ENCODE assay signal across 26 cellular contexts in genomic region chr2:210686401-210686800, GRCh38.
"Had no signal": no experiment of that assay in that cellular context is flagged by ENCODE, and none has a peak within 500 bp of the region (broad histone marks: within the 10 kb centered on the region; RNA-seq: fewer than 3 reads in every experiment).

No MANE protein-coding gene starts in this region.

- H3K9ac ChIP-seq: neural progenitor cell, parathyroid adenoma had no signal

- ATAC-seq: natural killer cell treated with Interleukin-12 subunit alpha and Interleukin-12 subunit beta and Interleukin-15 and Interleukin-18, amount 100 ng/mL, for 72 hours; psoas muscle; right cardiac atrium; stimulated activated effector memory CD8-positive, alpha-beta T cell treated with anti-CD3 and anti-CD28 coated beads, Interleukin-12 subunit alpha, Interleukin-12 subunit beta, amount 100 ng/mL, for 72 hours; stimulated activated naive B cell treated with anti-CD40 and anti-IgM and Interleukin-4, amounts not matched to agents 10 μg/mL and 1 μg/mL and 100 μg/mL, for 72 hours had no signal

- H2AFZ ChIP-seq: neural progenitor cell, parathyroid adenoma had no signal

- FAIRE-seq: urothelium cell line had no signal

- H3K27me3 ChIP-seq: neural progenitor cell, ovary, right lobe of liver, sigmoid colon, stomach, thyroid gland, tibial nerve, upper lobe of left lung, vagina had no signal

- H3K4me1 ChIP-seq: neural progenitor cell, parathyroid adenoma, psoas muscle, right lobe of liver, sigmoid colon, stomach, thyroid gland, tibial nerve, upper lobe of left lung, vagina had no signal

- H3K27ac ChIP-seq: neural progenitor cell, ovary, parathyroid adenoma, psoas muscle, right lobe of liver, sigmoid colon, stomach, thoracic aorta, thyroid gland, tibial nerve, upper lobe of left lung, vagina had no signal

- H3K4me2 ChIP-seq: neural progenitor cell had no signal

- H3K9me3 ChIP-seq: ovary, psoas muscle, right lobe of liver, sigmoid colon, stomach, thoracic aorta, thyroid gland, tibial nerve, upper lobe of left lung, vagina had no signal

- H3K4me3 ChIP-seq: neural progenitor cell, ovary, psoas muscle, right lobe of liver, sigmoid colon, stomach, thoracic aorta, thyroid gland, tibial nerve, upper lobe of left lung, vagina had no signal

- DNase-seq: occipital lobe; ovary; posterior cingulate gyrus; psoas muscle; right cardiac atrium; right lobe of liver; sigmoid colon; small intestine; stimulated activated CD4-positive, alpha-beta T cell treated with anti-CD3 and anti-CD28 coated beads, Interleukin-15, amount 100 ng/mL, for 24 hours; stimulated activated CD4-positive, alpha-beta T cell treated with anti-CD3 and anti-CD28 coated beads, Interleukin-2, amount 100 ng/mL, for 24 hours; stimulated activated CD4-positive, alpha-beta T cell treated with anti-CD3 and anti-CD28 coated beads, Interleukin-2, amount 100 ng/mL, for 48 hours; stimulated activated CD4-positive, alpha-beta T cell treated with anti-CD3 and anti-CD28 coated beads, Interleukin-4, amount 100 ng/mL, for 24 hours; stimulated activated naive B cell treated with anti-CD40 and anti-IgM and Interleukin-4, amounts not matched to agents 10 μg/mL and 1 μg/mL and 100 μg/mL, for 72 hours; stimulated activated naive CD4-positive, alpha-beta T cell treated with Interleukin-2 at 50 U/mL for 16 hours; stomach; thyroid gland; trophoblast cell; upper lobe of left lung had no signal

- H3K79me2 ChIP-seq: parathyroid adenoma had no signal

- H3K36me3 ChIP-seq: neural progenitor cell, ovary, sigmoid colon, stomach, thoracic aorta, thyroid gland, tibial nerve, upper lobe of left lung, vagina had no signal
